Comparison of ENCODE assay signal across 2 cellular contexts in genomic region chr2:108348816-108349570, GRCh38.
TF ChIP-seq lines count a peak whose summit lies in the region.

No MANE protein-coding gene starts in this region.

TF ChIP-seq in GM23338, 12 proteins besides CTCF, POLR2A, EP300 and RAD21:
- TF ChIP-seq, protein P1, sequence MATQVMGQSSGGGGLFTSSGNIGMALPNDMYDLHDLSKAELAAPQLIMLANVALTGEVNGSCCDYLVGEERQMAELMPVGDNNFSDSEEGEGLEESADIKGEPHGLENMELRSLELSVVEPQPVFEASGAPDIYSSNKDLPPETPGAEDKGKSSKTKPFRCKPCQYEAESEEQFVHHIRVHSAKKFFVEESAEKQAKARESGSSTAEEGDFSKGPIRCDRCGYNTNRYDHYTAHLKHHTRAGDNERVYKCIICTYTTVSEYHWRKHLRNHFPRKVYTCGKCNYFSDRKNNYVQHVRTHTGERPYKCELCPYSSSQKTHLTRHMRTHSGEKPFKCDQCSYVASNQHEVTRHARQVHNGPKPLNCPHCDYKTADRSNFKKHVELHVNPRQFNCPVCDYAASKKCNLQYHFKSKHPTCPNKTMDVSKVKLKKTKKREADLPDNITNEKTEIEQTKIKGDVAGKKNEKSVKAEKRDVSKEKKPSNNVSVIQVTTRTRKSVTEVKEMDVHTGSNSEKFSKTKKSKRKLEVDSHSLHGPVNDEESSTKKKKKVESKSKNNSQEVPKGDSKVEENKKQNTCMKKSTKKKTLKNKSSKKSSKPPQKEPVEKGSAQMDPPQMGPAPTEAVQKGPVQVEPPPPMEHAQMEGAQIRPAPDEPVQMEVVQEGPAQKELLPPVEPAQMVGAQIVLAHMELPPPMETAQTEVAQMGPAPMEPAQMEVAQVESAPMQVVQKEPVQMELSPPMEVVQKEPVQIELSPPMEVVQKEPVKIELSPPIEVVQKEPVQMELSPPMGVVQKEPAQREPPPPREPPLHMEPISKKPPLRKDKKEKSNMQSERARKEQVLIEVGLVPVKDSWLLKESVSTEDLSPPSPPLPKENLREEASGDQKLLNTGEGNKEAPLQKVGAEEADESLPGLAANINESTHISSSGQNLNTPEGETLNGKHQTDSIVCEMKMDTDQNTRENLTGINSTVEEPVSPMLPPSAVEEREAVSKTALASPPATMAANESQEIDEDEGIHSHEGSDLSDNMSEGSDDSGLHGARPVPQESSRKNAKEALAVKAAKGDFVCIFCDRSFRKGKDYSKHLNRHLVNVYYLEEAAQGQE (IDR thresholded peaks at IDR 0.05; ENCODE audit: unreplicated experiment) = no peak
- no peak for TF ChIP-seq STAT1 (IDR thresholded peaks at IDR 0.05; ENCODE audit: unreplicated experiment)
TF ChIP-seq in GM23338: peak in this region for 0.

TF ChIP-seq in H1, 55 proteins besides CTCF, POLR2A, EP300 and RAD21:
- no peak for TF ChIP-seq EZH2 (IDR thresholded peaks at IDR 0.05; ENCODE audit: low read depth, low read length, severe bottlenecking)
- no peak for TF ChIP-seq KDM5A (IDR thresholded peaks at IDR 0.05; ENCODE audit: low read length)
- TF ChIP-seq YY1 (IDR thresholded peaks at IDR 0.05; ENCODE audit: low read depth, low read length) = no peak
- no peak for TF ChIP-seq POU5F1 (IDR thresholded peaks at IDR 0.05; ENCODE audit: low read depth, low read length)
- no peak for TF ChIP-seq SRF (IDR thresholded peaks at IDR 0.05; ENCODE audit: low read depth, low read length)
- no peak for TF ChIP-seq CREB1 (IDR thresholded peaks at IDR 0.05)
- no peak for TF ChIP-seq TEAD4 (IDR thresholded peaks at IDR 0.05; ENCODE audit: low read depth, low read length)
- TF ChIP-seq, protein P2, sequence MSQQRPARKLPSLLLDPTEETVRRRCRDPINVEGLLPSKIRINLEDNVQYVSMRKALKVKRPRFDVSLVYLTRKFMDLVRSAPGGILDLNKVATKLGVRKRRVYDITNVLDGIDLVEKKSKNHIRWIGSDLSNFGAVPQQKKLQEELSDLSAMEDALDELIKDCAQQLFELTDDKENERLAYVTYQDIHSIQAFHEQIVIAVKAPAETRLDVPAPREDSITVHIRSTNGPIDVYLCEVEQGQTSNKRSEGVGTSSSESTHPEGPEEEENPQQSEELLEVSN (IDR thresholded peaks at IDR 0.05) = no peak
- no peak for TF ChIP-seq KDM4A (IDR thresholded peaks at IDR 0.05; ENCODE audit: low read depth, low read length, severe bottlenecking)
- no peak for TF ChIP-seq ZNF274 (IDR thresholded peaks at IDR 0.05; ENCODE audit: borderline replicate concordance, extremely low read depth, low read length)
- no peak for TF ChIP-seq USF2 (IDR thresholded peaks at IDR 0.05; ENCODE audit: low read length)
- TF ChIP-seq HDAC2 (IDR thresholded peaks at IDR 0.05; ENCODE audit: borderline replicate concordance in 1 of 2, low read depth in 2 of 2, low read length in 2 of 2) = no peak
- no peak for TF ChIP-seq SP2 (IDR thresholded peaks at IDR 0.05; ENCODE audit: low read length)
